11 cellular contexts compared by ENCODE assay signal in the genomic region with DNA sequence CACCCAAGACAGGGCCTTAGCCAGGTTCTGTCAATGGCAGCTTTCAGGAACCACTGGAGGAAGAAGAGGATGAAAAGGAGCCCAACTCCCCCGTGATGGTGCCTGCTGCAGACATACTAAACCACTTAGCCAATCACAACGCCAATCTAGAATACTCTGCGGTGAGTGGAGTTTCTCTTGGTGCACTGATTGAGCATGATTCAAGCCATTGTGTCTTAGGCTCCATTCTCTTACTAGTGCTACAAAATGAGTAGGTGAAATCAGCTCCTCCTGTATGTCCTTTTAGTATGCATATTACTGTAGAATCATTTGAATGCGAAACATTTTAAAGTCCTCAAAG. TPM values are rescaled to one million over a fixed set of nuclear protein-coding genes. Genes with fewer than 3 reads are reported as not detected.
DNase-seq lines count a peak whose midpoint lies in the region; ATAC-seq and TF ChIP-seq lines count a peak whose summit lies in the region.
"Had no signal": no experiment of that assay in that cellular context is flagged by ENCODE, and none has a peak within 500 bp of the region (broad histone marks: within the 10 kb centered on the region; RNA-seq: fewer than 3 reads in every experiment).

No MANE protein-coding gene starts in this region.

- H3K27me3 ChIP-seq in NT2/D1 (ENCODE audit: insufficient read depth, insufficient read length): no peaks in the 10 kb centered on the region
- H3K27me3 ChIP-seq in effector memory CD4-positive, alpha-beta T cell (replicated peaks; ENCODE audit: control insufficient read depth, insufficient read depth, low read length, poor library complexity, severe bottlenecking): no peaks in the 10 kb centered on the region
- H3K27me3 ChIP-seq in psoas muscle (ENCODE audit: insufficient read depth in 3 of 3, low read length in 2 of 3): no peaks in the 10 kb centered on the region
- H3K27me3 ChIP-seq: heart left ventricle had no signal

- ATAC-seq in psoas muscle (no peak), HG03108 (IDR thresholded peaks at IDR 0.05; ENCODE audit: unreplicated experiment) (no peak)

- intact Hi-C loops in psoas muscle (cut with DNase I): loop anchor here (5.0 to 10.0 kb wide), 2 partner anchors 111 to 218 kb away; partner anchors contain the start of genes CNOT1 (in 1 of the 2) and GOT2 (in 1 of the 2)

- peak overlapping the region; percentile 8 for H3K27ac Mint-ChIP-seq in T-helper 2 cell treated with Interferon-gamma antibody and Interleukin-4, amounts not matched to agents 5 μg/mL and 100 μg/mL, for 36 hours

- peaks cover 41% of the 10 kb centered on the region for H3K36me3 Mint-ChIP-seq in T-helper 2 cell treated with Interferon-gamma antibody and Interleukin-4, amounts not matched to agents 5 μg/mL and 100 μg/mL, for 36 hours (ENCODE audit: low read depth)

- H3K9me3 Mint-ChIP-seq in T-helper 2 cell treated with Interferon-gamma antibody and Interleukin-4, amounts not matched to agents 5 μg/mL and 100 μg/mL, for 36 hours: no peaks in the 10 kb centered on the region

- H3K9ac ChIP-seq in NT2/D1 (ENCODE audit: insufficient read length, low read depth): peak overlapping the region; percentile 77

- H3K4me1 ChIP-seq in NT2/D1 (ENCODE audit: insufficient read depth, insufficient read length): peaks cover 9% of the 10 kb centered on the region
- H3K4me1 ChIP-seq in effector memory CD4-positive, alpha-beta T cell (ENCODE audit: control insufficient read depth, insufficient read depth, low read length, poor library complexity, severe bottlenecking): peaks cover 5% of the 10 kb centered on the region
- peaks cover 7% of the 10 kb centered on the region for H3K4me1 ChIP-seq in psoas muscle

- H3K27me3 Mint-ChIP-seq in T-helper 2 cell treated with Interferon-gamma antibody and Interleukin-4, amounts not matched to agents 5 μg/mL and 100 μg/mL, for 36 hours (ENCODE audit: low read depth): no peaks in the 10 kb centered on the region

- H3K9me3 ChIP-seq in NT2/D1 (ENCODE audit: insufficient read depth, low read length) (no peaks in the 10 kb centered on the region), psoas muscle (no peaks in the 10 kb centered on the region)
- H3K9me3 ChIP-seq in effector memory CD4-positive, alpha-beta T cell (ENCODE audit: control insufficient read depth, low read length): no peaks in the 10 kb centered on the region
- H3K9me3 ChIP-seq: heart left ventricle had no signal

- H3K27ac ChIP-seq in effector memory CD4-positive, alpha-beta T cell (ENCODE audit: insufficient read depth, low read length, poor library complexity, severe bottlenecking): no peak overlapping the region
- peak overlapping the region; percentile 91 for H3K27ac ChIP-seq in psoas muscle

- peak overlapping the region; percentile 98 for H3K4me3 ChIP-seq in NT2/D1 (ENCODE audit: insufficient read length, low read depth)
- peak overlapping the region; percentile 95 for H3K4me3 ChIP-seq in effector memory CD4-positive, alpha-beta T cell (ENCODE audit: insufficient read depth, low read depth, low read length, poor library complexity, severe bottlenecking)
- peak overlapping the region; percentile 88 for H3K4me3 ChIP-seq in psoas muscle

- no peak for DNase-seq in T-helper 2 cell treated with Interferon-gamma antibody and Interleukin-4, amounts not matched to agents 5 μg/mL and 100 μg/mL, for 36 hours (ENCODE audit: low spot score)
- no peak for DNase-seq in T-helper 2 cell
- DNase-seq in NT2/D1 (ENCODE audit: low read depth, low spot score): no peak
- DNase-seq in effector memory CD4-positive, alpha-beta T cell: no peak
- no peak for DNase-seq in psoas muscle
- DNase-seq in Ammon's horn (ENCODE audit: low spot score): no peak
- DNase-seq in activated effector memory CD4-positive, alpha-beta T cell treated with Interleukin-2 at 50 U/mL for 16 hours: no peak
- DNase-seq: cerebellar nuclear complex, NCI-H1417 treated with DMSO at 0.1 percent for 48 hours had no signal

- peaks cover 30% of the 10 kb centered on the region for H3K4me1 Mint-ChIP-seq in T-helper 2 cell treated with Interferon-gamma antibody and Interleukin-4, amounts not matched to agents 5 μg/mL and 100 μg/mL, for 36 hours (ENCODE audit: low read depth)

- H3K36me3 ChIP-seq in NT2/D1 (ENCODE audit: insufficient read depth, insufficient read length, low read length) (peaks cover 61% of the 10 kb centered on the region), psoas muscle (ENCODE audit: insufficient read depth in 1 of 2, low read depth in 1 of 2) (peaks cover 16 to 54% of the 10 kb centered on the region in 2 donors)
- H3K36me3 ChIP-seq in effector memory CD4-positive, alpha-beta T cell (ENCODE audit: control insufficient read depth, insufficient read depth, low read length): peaks cover 30% of the 10 kb centered on the region

- H3K4me3 Mint-ChIP-seq in T-helper 2 cell treated with Interferon-gamma antibody and Interleukin-4, amounts not matched to agents 5 μg/mL and 100 μg/mL, for 36 hours: peak overlapping the region; percentile 83

- no peak for TF ChIP-seq CTCF in psoas muscle (IDR thresholded peaks at IDR 0.05)

- 78 to 90% (median 87%) methylated on average over 4 of the region's 4 CpGs for WGBS in psoas muscle, 3 donors

RNA-seq across cellular contexts. Expression of gene SETD6, which starts 1.4 kb away (rescaled TPM):
- total RNA-seq in psoas muscle: 10 to 100 TPM; 11.1 to 25.0 (median 18.4) TPM
- polyA plus RNA-seq in psoas muscle: 10 to 100 TPM; 21.0 to 35.5 (median 23.6) TPM

RNA-seq across cellular contexts. Expression of gene NDRG4, which starts 16.8 kb away (rescaled TPM):
- total RNA-seq in psoas muscle: 1 to 10 TPM; 1.7 to 6.3 (median 3.8) TPM
- 10 to 100 TPM in 1 of 3 donors, 1 to 10 TPM in 2; 1.8 to 12.3 (median 2.0) TPM for polyA plus RNA-seq in psoas muscle
